ENCODE assay signal across 6 cellular contexts in genomic region chr20:58981564-58982364, GRCh38. TPM values are rescaled to one million over a fixed set of nuclear protein-coding genes. Genes with fewer than 3 reads are reported as not detected.
DNase-seq lines count a peak whose midpoint lies in the region; ATAC-seq and TF ChIP-seq lines count a peak whose summit lies in the region.

No MANE protein-coding gene starts in this region.

- peaks cover 7% of the 10 kb centered on the region for H3K4me1 ChIP-seq in mesodermal cell (ENCODE audit: control insufficient read depth, insufficient read depth, low read length, poor library complexity, severe bottlenecking)

- H3K4me3 Mint-ChIP-seq in CD4-positive, alpha-beta T cell, result peak overlapping the region; percentile 92

- intact Hi-C loops in CD4-positive, alpha-beta T cell (cut with DNase I, micrococcal nuclease), result loop anchor here (1.0 to 10.0 kb wide), 8 partner anchors 50 to 677 kb away; partner anchors contain the start of genes ATP5F1E (in 1 of the 2), PRELID3B (in 1 of the 2), RAB22A (in 1 of the 2) and STX16 (in 1 of the 2)

- peaks cover 44% of the 10 kb centered on the region for H3K4me1 Mint-ChIP-seq in CD4-positive, alpha-beta T cell (ENCODE audit: low read depth)

- POLR2A ChIA-PET in CD4-positive, alpha-beta T cell (lab: Charles Lee), result interaction anchor here (0.5 to 2.5 kb wide), 9 partner anchors 9 to 1483 kb away, joined by 3 to 14 read pairs (median 5); partner anchors contain the start of genes ATP5F1E and VAPB

- no peaks in the 10 kb centered on the region for H3K9me3 ChIP-seq in CD4-positive, alpha-beta T cell (ENCODE audit: control insufficient read depth, low read length)
- peaks cover 4% of the 10 kb centered on the region for H3K9me3 ChIP-seq in mesodermal cell (ENCODE audit: control insufficient read depth, low read length)

- no peak for TF ChIP-seq CTCF in CD4-positive, alpha-beta T cell (IDR thresholded peaks at IDR 0.05)

- no peak for DNase-seq in CD4-positive, alpha-beta T cell
- DNase-seq in activated naive CD4-positive, alpha-beta T cell treated with anti-CD3 and anti-CD28 coated beads, Interleukin-2, amount 50 U/mL, for 72 hours (ENCODE audit: low spot score in 2 of 2), result no peak
- no peak for DNase-seq in AG20443 (ENCODE audit: low spot score)

- no peak overlapping the region for H3K27ac ChIP-seq in CD4-positive, alpha-beta T cell (ENCODE audit: low read depth, low read length)
- no peak overlapping the region for H3K27ac ChIP-seq in mesodermal cell (ENCODE audit: low read depth, low read length, severe bottlenecking)

- peaks cover 2% of the 10 kb centered on the region for H3K9me3 Mint-ChIP-seq in CD4-positive, alpha-beta T cell
- peaks cover 0 to 1% of the 10 kb centered on the region in 2 donors for H3K9me3 Mint-ChIP-seq in activated naive CD4-positive, alpha-beta T cell treated with anti-CD3 and anti-CD28 coated beads, Interleukin-2, amount 50 U/mL, for 72 hours

- ATAC-seq in CD4-positive, alpha-beta T cell (ENCODE audit: poor library complexity), result peak; percentile 3
- peak; percentile 10 for ATAC-seq in HG02973 (IDR thresholded peaks at IDR 0.05; ENCODE audit: unreplicated experiment)
- peak in 1 of 2 donors; percentile 15 for ATAC-seq in activated naive CD4-positive, alpha-beta T cell treated with anti-CD3 and anti-CD28 coated beads, Interleukin-2, amount 50 U/mL, for 72 hours
- ATAC-seq in HG02885 (IDR thresholded peaks at IDR 0.05; ENCODE audit: poor library complexity, unreplicated experiment), result no peak

- no peaks in the 10 kb centered on the region for H3K27me3 Mint-ChIP-seq in CD4-positive, alpha-beta T cell

- H3K36me3 ChIP-seq in mesodermal cell (ENCODE audit: control insufficient read depth, insufficient read depth, low read length), result peaks cover 18% of the 10 kb centered on the region

- peak overlapping the region; percentile 77 for H3K4me3 ChIP-seq in mesodermal cell (ENCODE audit: extremely low read depth, insufficient read depth, low read length, poor library complexity, severe bottlenecking)

- no peaks in the 10 kb centered on the region for H3K27me3 ChIP-seq in CD4-positive, alpha-beta T cell (ENCODE audit: control insufficient read depth, insufficient read depth, low read length)

- CTCF ChIA-PET in CD4-positive, alpha-beta T cell (lab: Charles Lee), result interaction anchor here (1.3 kb wide), 1 partner anchor 112 kb away, joined by 3 read pairs; no protein-coding TSS in a partner anchor

- peaks cover 31% of the 10 kb centered on the region for H3K36me3 Mint-ChIP-seq in CD4-positive, alpha-beta T cell (ENCODE audit: low read depth)
- H3K36me3 Mint-ChIP-seq in activated naive CD4-positive, alpha-beta T cell treated with anti-CD3 and anti-CD28 coated beads, Interleukin-2, amount 50 U/mL, for 72 hours, result peaks cover 9 to 18% of the 10 kb centered on the region in 2 donors

- peak overlapping the region; percentile 87 for H3K27ac Mint-ChIP-seq in CD4-positive, alpha-beta T cell
- peak overlapping the region; percentile 77 to 90 for H3K27ac Mint-ChIP-seq in activated naive CD4-positive, alpha-beta T cell treated with anti-CD3 and anti-CD28 coated beads, Interleukin-2, amount 50 U/mL, for 72 hours

- 1 to 30% methylated on average over 16 to 20 of the region's 36 CpGs for WGBS in mesodermal cell (ENCODE audit: insufficient coverage in 2 of 2), 2 experiments

RNA-seq across cellular contexts. Expression of gene NELFCD, which starts 0.7 kb away (rescaled TPM):
- 10 to 100 TPM; 95.7 to 97.0 TPM for total RNA-seq in CD4-positive, alpha-beta T cell
- total RNA-seq in activated naive CD4-positive, alpha-beta T cell treated with anti-CD3 and anti-CD28 coated beads, Interleukin-2, amount 50 U/mL, for 72 hours, result 100 to 1,000 TPM; 123 to 159 TPM
- polyA plus RNA-seq in mesodermal cell (2013, experiment 1 of 2), result 83.9 TPM
- 79.0 TPM for polyA plus RNA-seq in mesodermal cell (2013, experiment 2 of 2)

RNA-seq across cellular contexts. Expression of gene CTSZ, which starts 25.3 kb away (rescaled TPM):
- total RNA-seq in CD4-positive, alpha-beta T cell, result 10 to 100 TPM; 14.7 to 17.7 TPM
- 10 to 100 TPM; 36.3 to 37.1 TPM for total RNA-seq in activated naive CD4-positive, alpha-beta T cell treated with anti-CD3 and anti-CD28 coated beads, Interleukin-2, amount 50 U/mL, for 72 hours
- 65.5 TPM for polyA plus RNA-seq in mesodermal cell (2013, experiment 1 of 2)
- 60.4 TPM for polyA plus RNA-seq in mesodermal cell (2013, experiment 2 of 2)

RNA-seq across cellular contexts. Expression of gene TUBB1, which starts 37.5 kb away (rescaled TPM):
- under 1 TPM; 0.11 to 0.17 TPM for total RNA-seq in CD4-positive, alpha-beta T cell
- under 1 TPM in 1 of 2 donors, not detected in 1; 0.09 TPM for total RNA-seq in activated naive CD4-positive, alpha-beta T cell treated with anti-CD3 and anti-CD28 coated beads, Interleukin-2, amount 50 U/mL, for 72 hours
- polyA plus RNA-seq in mesodermal cell (2013, experiment 1 of 2), result not detected
- polyA plus RNA-seq in mesodermal cell (2013, experiment 2 of 2), result not detected

RNA-seq across cellular contexts. Expression of gene ATP5F1E, which starts 50.4 kb away (rescaled TPM):
- total RNA-seq in CD4-positive, alpha-beta T cell, result 10 to 100 TPM; 51.1 to 53.1 TPM
- 10 to 100 TPM; 63.2 to 76.7 TPM for total RNA-seq in activated naive CD4-positive, alpha-beta T cell treated with anti-CD3 and anti-CD28 coated beads, Interleukin-2, amount 50 U/mL, for 72 hours
- polyA plus RNA-seq in mesodermal cell (2013, experiment 1 of 2), result 87.1 TPM
- 90.8 TPM for polyA plus RNA-seq in mesodermal cell (2013, experiment 2 of 2)
